Comparison of ENCODE assay signal across 8 cellular contexts in the genomic region with DNA sequence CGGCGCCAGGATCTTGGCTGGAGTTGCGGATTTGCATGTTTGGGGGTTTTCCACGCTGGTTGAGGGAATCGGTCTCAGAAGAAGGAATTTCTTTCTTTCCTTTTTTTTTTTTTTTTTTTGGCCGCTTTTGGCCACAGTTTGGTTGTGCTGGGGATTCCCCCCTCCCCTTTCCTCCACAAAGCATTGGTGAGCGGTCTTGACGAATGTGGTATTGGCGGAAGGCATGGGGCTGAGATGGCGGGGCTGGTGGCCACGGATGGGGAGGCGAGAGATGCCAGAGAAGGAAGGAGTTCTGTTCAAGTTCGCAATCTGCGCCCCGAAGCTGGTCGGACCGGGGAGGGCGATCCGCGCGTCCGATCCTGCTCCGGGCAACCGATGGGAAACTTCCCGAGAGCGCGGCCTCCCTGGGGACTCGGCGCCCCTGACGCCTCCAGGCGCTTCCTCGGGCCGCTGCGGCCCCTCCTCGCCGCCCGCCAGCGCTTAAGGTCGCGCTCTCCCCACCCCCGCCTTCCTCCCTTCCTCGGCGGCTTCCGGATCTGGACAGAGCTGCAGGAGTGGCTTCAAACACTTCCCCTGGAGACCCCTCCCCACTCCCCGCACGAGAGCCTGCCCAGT. TPM values are rescaled to one million over a fixed set of nuclear protein-coding genes. Genes with fewer than 3 reads are reported as not detected.
A peak's percentile ranks its signal among the peaks of the same experiment; 100 is the strongest.
DNase-seq lines count a peak whose midpoint lies in the region; ATAC-seq, FAIRE-seq and TF ChIP-seq lines count a peak whose summit lies in the region.

No MANE protein-coding gene starts in this region.

- no peaks in the 10 kb centered on the region for H3K9me3 Mint-ChIP-seq in Caco-2 (ENCODE audit: unreplicated experiment)
- H3K9me3 Mint-ChIP-seq in astrocyte (ENCODE audit: unreplicated experiment), result no peaks in the 10 kb centered on the region

- peak overlapping the region; percentile 98 for H3K4me2 ChIP-seq in astrocyte (ENCODE audit: low read length)
- H3K4me2 ChIP-seq in keratinocyte (ENCODE audit: control insufficient read depth, extremely low read depth, insufficient read depth, low read depth, low read length), result peak overlapping the region; percentile 60

- H3K9ac ChIP-seq in astrocyte (ENCODE audit: low read length) (peak overlapping the region; percentile 77), keratinocyte (ENCODE audit: control insufficient read depth, extremely low read depth, insufficient read depth, low read length) (no peak overlapping the region)

- no peak for TF ChIP-seq CTCF in Caco-2 (IDR thresholded peaks at IDR 0.05; ENCODE audit: insufficient read depth in 1 of 2, low read depth in 1 of 2, low read length in 1 of 2, severe bottlenecking in 1 of 2, unreplicated experiment in 1 of 2)
- no peak for TF ChIP-seq CTCF in HEK293 (tag by site-specific recombination; IDR thresholded peaks at IDR 0.05)
- no peak for TF ChIP-seq CTCF in astrocyte (IDR thresholded peaks at IDR 0.05; ENCODE audit: insufficient read depth, low read depth, low read length)
- no peak for TF ChIP-seq CTCF in keratinocyte (optimal IDR thresholded peaks at IDR 0.05 in 1 of 3, IDR thresholded peaks at IDR 0.05 in 1 of 3, conservative IDR thresholded peaks at IDR 0.05 in 1 of 3; ENCODE audit: extremely low read depth in 1 of 3, insufficient read depth in 2 of 3, low read length in 3 of 3)
- TF ChIP-seq CTCF in thoracic aorta (IDR thresholded peaks at IDR 0.05), result no peak

- POLR2A ChIA-PET in Caco-2 (lab: Charles Lee), result interaction anchor here (0.6 kb wide), 1 partner anchor 363 kb away, joined by 10 read pairs; a partner anchor contains a TSS
- POLR2A ChIA-PET in HEK293 (lab: Yijun Ruan, JAX), result interaction anchor here (0.6 to 1.0 kb wide), 3 partner anchors 11 to 112 kb away, joined by 3 to 4 read pairs (median 3); a partner anchor contains a TSS

- H3K27ac Mint-ChIP-seq in Caco-2 (ENCODE audit: unreplicated experiment) (no peak overlapping the region), astrocyte (ENCODE audit: unreplicated experiment) (peak overlapping the region; percentile 93)

- no peak for FAIRE-seq in astrocyte (lab: Jason Lieb, UNC)
- FAIRE-seq in keratinocyte (lab: Jason Lieb, UNC), result no peak

- peaks cover 5% of the 10 kb centered on the region for H3K9me1 ChIP-seq in keratinocyte (ENCODE audit: control insufficient read depth, extremely low read depth, insufficient read depth, low read length)

- H3K27me3 Mint-ChIP-seq in Caco-2 (ENCODE audit: insufficient read depth, unreplicated experiment) (no peaks in the 10 kb centered on the region), astrocyte (ENCODE audit: low read depth, unreplicated experiment) (no peaks in the 10 kb centered on the region)

- H3K79me2 ChIP-seq in astrocyte (ENCODE audit: insufficient read depth, low read length), result peaks cover 80% of the 10 kb centered on the region
- peaks cover 55% of the 10 kb centered on the region for H3K79me2 ChIP-seq in keratinocyte (ENCODE audit: control insufficient read depth, insufficient read depth, low read length)

- H3K27me3 ChIP-seq in Caco-2 (replicated peaks; ENCODE audit: control insufficient read depth, insufficient read depth, low read length), result no peaks in the 10 kb centered on the region
- H3K27me3 ChIP-seq in astrocyte (ENCODE audit: insufficient read depth, low read length), result no peaks in the 10 kb centered on the region
- no peaks in the 10 kb centered on the region for H3K27me3 ChIP-seq in keratinocyte (ENCODE audit: control insufficient read depth, extremely low read depth, insufficient read depth, low read length)
- no peaks in the 10 kb centered on the region for H3K27me3 ChIP-seq in thoracic aorta (replicated peaks; ENCODE audit: insufficient read depth)

- DNase-seq in Caco-2, result no peak
- peak; percentile 55 for DNase-seq in astrocyte (ENCODE audit: low read depth)
- no peak for DNase-seq in keratinocyte (ENCODE audit: low read depth, low spot score)
- DNase-seq in thoracic aorta (ENCODE audit: low spot score), result no peak
- no peak for DNase-seq in T1000 (lab: John Stamatoyannopoulos, UW)
- no peak for DNase-seq in mucosa of gallbladder (ENCODE audit: low spot score)

- H4K20me1 ChIP-seq in astrocyte (ENCODE audit: insufficient read depth, low read length), result peaks cover 83% of the 10 kb centered on the region
- peaks cover 43% of the 10 kb centered on the region for H4K20me1 ChIP-seq in keratinocyte (ENCODE audit: control insufficient read depth, extremely low read depth, insufficient read depth, low read length)

- ATAC-seq in thoracic aorta (ENCODE audit: insufficient number of reproducible peaks, low FRiP score, low read depth), result no peak
- ATAC-seq in GM21515 (IDR thresholded peaks at IDR 0.05; ENCODE audit: unreplicated experiment), result no peak

- H2AFZ ChIP-seq in astrocyte (ENCODE audit: low read depth, low read length) (peak overlapping the region; percentile 5), keratinocyte (ENCODE audit: control insufficient read depth, low read length) (no peak overlapping the region)

- H3K4me3 Mint-ChIP-seq in Caco-2 (ENCODE audit: unreplicated experiment) (peak overlapping the region; percentile 64), astrocyte (ENCODE audit: unreplicated experiment) (peak overlapping the region; percentile 91)

- peak overlapping the region; percentile 84 for H3K27ac ChIP-seq in HEK293 (ENCODE audit: extremely low read depth, low read depth, low read length)
- peak overlapping the region; percentile 31 for H3K27ac ChIP-seq in astrocyte (ENCODE audit: low read depth, low read length)
- H3K27ac ChIP-seq in keratinocyte (ENCODE audit: control insufficient read depth, insufficient read depth, low read length), result no peak overlapping the region
- H3K27ac ChIP-seq in thoracic aorta, result no peak overlapping the region

- no peak overlapping the region for H3K4me3 ChIP-seq in Caco-2 (ENCODE audit: low read depth, low read length)
- H3K4me3 ChIP-seq in HEK293 (ENCODE audit: low read depth, low read length), result peak overlapping the region; percentile 52
- peak overlapping the region; percentile 63 for H3K4me3 ChIP-seq in astrocyte (ENCODE audit: insufficient read depth, low read depth, low read length)
- no peak overlapping the region for H3K4me3 ChIP-seq in keratinocyte (ENCODE audit: control insufficient read depth in 2 of 3, extremely low read depth in 1 of 3, insufficient read depth in 2 of 3, low read depth in 1 of 3, low read length in 3 of 3)
- H3K4me3 ChIP-seq in thoracic aorta, result peak overlapping the region; percentile 83

- dilution Hi-C loops in keratinocyte (cut with MboI; ENCODE audit: extremely low pct_ligation_motif_present, low sequenced_read_pairs), result no loop called here

- no peaks in the 10 kb centered on the region for H3K9me3 ChIP-seq in Caco-2
- H3K9me3 ChIP-seq in HEK293 (ENCODE audit: control insufficient read depth, insufficient read depth, low read depth, low read length), result no peaks in the 10 kb centered on the region
- H3K9me3 ChIP-seq in astrocyte (ENCODE audit: insufficient read depth, low read depth, low read length), result no peaks in the 10 kb centered on the region
- H3K9me3 ChIP-seq in keratinocyte (ENCODE audit: control insufficient read depth, low read depth, low read length), result no peaks in the 10 kb centered on the region
- no peaks in the 10 kb centered on the region for H3K9me3 ChIP-seq in thoracic aorta

- H3K36me3 Mint-ChIP-seq in Caco-2 (ENCODE audit: insufficient read depth, unreplicated experiment) (peaks cover 21% of the 10 kb centered on the region), astrocyte (ENCODE audit: low read depth, unreplicated experiment) (peaks cover 6% of the 10 kb centered on the region)

- H3K4me1 ChIP-seq in Caco-2 (no peaks in the 10 kb centered on the region; the same call in 1 of the 2 replicates), HEK293 (ENCODE audit: control insufficient read depth, insufficient read depth, low read length) (peaks cover 15% of the 10 kb centered on the region), astrocyte (ENCODE audit: insufficient read depth, low read length) (peaks cover 46% of the 10 kb centered on the region), keratinocyte (ENCODE audit: control insufficient read depth, extremely low read depth, insufficient read depth, low read length) (peaks cover 39% of the 10 kb centered on the region), thoracic aorta (ENCODE audit: control insufficient read depth in 1 of 2, low read depth in 2 of 2) (peaks cover 19 to 30% of the 10 kb centered on the region in 2 donors)

- intact Hi-C loops in Caco-2 (cut with micrococcal nuclease; ENCODE audit: unreplicated experiment), result loop anchor here (10.0 kb wide), 1 partner anchor 130 kb away; no protein-coding TSS in a partner anchor

- CTCF ChIA-PET in Caco-2 (lab: Charles Lee), result no interaction called here
- CTCF ChIA-PET in HEK293 (lab: Yijun Ruan, JAX), result interaction anchor here (0.6 kb wide), 1 partner anchor 416 kb away, joined by 5 read pairs; no protein-coding TSS in a partner anchor

- H3K36me3 ChIP-seq in Caco-2 (ENCODE audit: control insufficient read depth, insufficient read depth, low read length) (no peaks in the 10 kb centered on the region; the same call in 1 of the 2 replicates), HEK293 (ENCODE audit: control insufficient read depth in 2 of 2, insufficient read depth in 1 of 2, low read length in 2 of 2) (peaks cover 0 to 21% of the 10 kb centered on the region in 2 experiments; a peak in 2 of 3 replicates), astrocyte (ENCODE audit: insufficient read depth, low read length) (no peaks in the 10 kb centered on the region), keratinocyte (ENCODE audit: control insufficient read depth in 2 of 2, extremely low read depth in 1 of 2, insufficient read depth in 2 of 2, low read length in 2 of 2) (peaks cover 2 to 5% of the 10 kb centered on the region in 2 experiments), thoracic aorta (no peaks in the 10 kb centered on the region)

- H3K4me1 Mint-ChIP-seq in Caco-2 (ENCODE audit: low read depth, unreplicated experiment), result peaks cover 9% of the 10 kb centered on the region
- H3K4me1 Mint-ChIP-seq in astrocyte (ENCODE audit: low read depth, unreplicated experiment), result peaks cover 38% of the 10 kb centered on the region

- BruUV-seq in Caco-2 (replicated peaks; lab: Mats Ljungman, UMichigan), result no TSS peak

TF ChIP-seq in HEK293, 187 proteins besides CTCF, POLR2A, EP300 and RAD21:
- TF ChIP-seq KLF1 (tag by site-specific recombination; IDR thresholded peaks at IDR 0.05) (no peak), IKZF3 (tag by site-specific recombination; IDR thresholded peaks at IDR 0.05) (0 out of 2 replicates have a peak, but pooled peaks have one; percentile 38), ZNF521 (tag by site-specific recombination; IDR thresholded peaks at IDR 0.05) (no peak)

RNA-seq across cellular contexts. Expression of a gene that starts 43.2 kb away (rescaled TPM):
- 44.3 and 46.7 TPM in 2 replicates for total RNA-seq in Caco-2 (2022)
- total RNA-seq in astrocyte, result 39.1 and 39.8 TPM in 2 replicates
- 2.6 to 3.8 TPM (median 3.2 TPM) in 3 replicates for polyA plus RNA-seq in keratinocyte
- polyA plus RNA-seq in keratinocyte (2011; ENCODE audit: low read depth), result 4.4 TPM
- 1.5 and 4.3 TPM in 2 replicates for polyA plus RNA-seq in keratinocyte (2011; cell fraction: cytosol; rRNA removed)
- polyA plus RNA-seq in keratinocyte (2011; cell fraction: nucleus; rRNA removed), result 12.7 and 22.4 TPM in 2 replicates
- polyA plus RNA-seq in keratinocyte (2012; ENCODE audit: low replicate concordance), result 7.9 and 17.1 TPM in 2 replicates
- 7.0 to 17.7 TPM (median 7.2 TPM) in 3 replicates for polyA minus RNA-seq in keratinocyte
- polyA minus RNA-seq in keratinocyte (2011; cell fraction: cytosol; rRNA and poly(A)+ RNA removed), result 12.1 TPM
- 16.7 and 20.6 TPM in 2 replicates for polyA minus RNA-seq in keratinocyte (2011; cell fraction: nucleus; rRNA and poly(A)+ RNA removed)
- total RNA-seq in thoracic aorta, result 10 to 100 TPM; 21.0 to 31.5 TPM
- 60.3 TPM for total RNA-seq in mucosa of gallbladder

Comparison
In these comparisons a context has a peak if more than half of its experiments do, and no peak if none do; other contexts are left out.
1. H3K4me3 ChIP-seq: peak in HEK293 (single experiment), astrocyte (single experiment) and thoracic aorta (single experiment); none in Caco-2 (single experiment) and keratinocyte (0 of 3).
2. H3K27ac ChIP-seq: peak in HEK293 (single experiment) and astrocyte (single experiment); none in keratinocyte (single experiment) and thoracic aorta (0 of 2).